In the genomic region with DNA sequence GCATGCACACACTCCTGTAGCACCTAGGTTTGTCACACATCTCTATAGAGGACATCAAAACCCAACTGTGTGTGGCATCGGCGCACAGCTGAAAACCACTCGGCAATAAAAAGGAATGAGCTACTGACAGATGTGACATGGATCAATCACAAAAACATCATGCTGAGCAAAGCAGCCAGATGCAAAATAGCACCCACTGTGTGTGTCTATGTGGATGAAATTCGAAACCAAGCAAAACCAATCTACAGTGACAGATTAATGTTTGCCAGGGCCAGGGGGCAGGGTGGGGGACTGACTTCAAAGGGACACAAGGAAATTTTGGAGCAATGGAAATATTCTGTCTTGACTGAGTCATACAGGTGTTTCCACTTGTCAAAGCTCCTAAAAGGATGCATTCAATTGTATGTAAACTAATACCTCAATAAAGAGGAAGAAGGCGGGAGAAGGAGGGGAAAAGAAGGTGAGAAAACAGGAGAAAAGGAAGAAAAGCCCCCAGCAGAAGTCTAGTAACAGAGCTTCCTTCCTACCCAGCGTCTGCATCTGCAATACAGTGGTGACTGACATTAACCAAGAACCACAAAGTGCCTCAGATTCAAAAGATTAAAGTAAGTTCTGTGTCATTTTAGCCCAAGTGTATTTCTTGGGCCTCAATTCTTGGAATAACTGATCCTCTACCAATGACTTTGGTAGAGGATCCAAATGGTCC, we compare ENCODE assay signal across 8 cellular contexts. TPM values are rescaled to one million over a fixed set of nuclear protein-coding genes. Genes with fewer than 3 reads are reported as not detected.
DNase-seq lines count a peak whose midpoint lies in the region; ATAC-seq and TF ChIP-seq lines count a peak whose summit lies in the region.

No MANE protein-coding gene starts in this region.

- H3K27me3 Mint-ChIP-seq in activated T-helper 1 cell treated with anti-CD3 and anti-CD28 coated beads, Interleukin-12 subunit alpha, Interleukin-12 subunit beta, Interleukin-2, Interleukin-4 antibody, amounts not matched to agents 30 ng/mL and 10 ng/mL and 1 ng/mL, durations not matched to agents 14 hours and 24 hours and 36 hours (ENCODE audit: insufficient read depth) = no peaks in the 10 kb centered on the region

- DNase-seq in NCI-H1694 treated with DMSO at 0.1 percent for 48 hours (lab: John Stamatoyannopoulos, UW) = peak; percentile 6
- DNase-seq in NCI-H1694 (lab: John Stamatoyannopoulos, UW) = no peak
- DNase-seq in Jurkat, Clone E6-1 (ENCODE audit: low read depth, low spot score) = peak; percentile 17
- DNase-seq in activated T-helper 1 cell treated with anti-CD3 and anti-CD28 coated beads, Interleukin-12 subunit alpha, Interleukin-12 subunit beta, Interleukin-2, Interleukin-4 antibody, amounts not matched to agents 30 ng/mL and 10 ng/mL and 1 ng/mL, durations not matched to agents 14 hours and 24 hours and 36 hours (ENCODE audit: low spot score) = no peak
- DNase-seq in GOT3 (lab: John Stamatoyannopoulos, UW) = no peak

- H3K27ac Mint-ChIP-seq in activated T-helper 1 cell treated with anti-CD3 and anti-CD28 coated beads, Interleukin-12 subunit alpha, Interleukin-12 subunit beta, Interleukin-2, Interleukin-4 antibody, amounts not matched to agents 30 ng/mL and 10 ng/mL and 1 ng/mL, durations not matched to agents 14 hours and 24 hours and 36 hours = peak overlapping the region; percentile 78

- peaks cover 5% of the 10 kb centered on the region for H3K36me3 ChIP-seq in neutrophil

- peaks cover 86 to 95% of the 10 kb centered on the region in 2 experiments for H3K4me1 ChIP-seq in neutrophil (ENCODE audit: control insufficient read depth in 1 of 2, insufficient read depth in 1 of 2, low read depth in 1 of 2, low read length in 1 of 2)

- no peaks in the 10 kb centered on the region for H3K9me3 ChIP-seq in neutrophil

- no peak overlapping the region for H3K4me3 Mint-ChIP-seq in activated T-helper 1 cell treated with anti-CD3 and anti-CD28 coated beads, Interleukin-12 subunit alpha, Interleukin-12 subunit beta, Interleukin-2, Interleukin-4 antibody, amounts not matched to agents 30 ng/mL and 10 ng/mL and 1 ng/mL, durations not matched to agents 14 hours and 24 hours and 36 hours

- no peaks in the 10 kb centered on the region for H3K9me3 Mint-ChIP-seq in activated T-helper 1 cell treated with anti-CD3 and anti-CD28 coated beads, Interleukin-12 subunit alpha, Interleukin-12 subunit beta, Interleukin-2, Interleukin-4 antibody, amounts not matched to agents 30 ng/mL and 10 ng/mL and 1 ng/mL, durations not matched to agents 14 hours and 24 hours and 36 hours

- H3K27ac ChIP-seq in neutrophil = peak overlapping the region; percentile 98

- peaks cover 9% of the 10 kb centered on the region for H3K36me3 Mint-ChIP-seq in activated T-helper 1 cell treated with anti-CD3 and anti-CD28 coated beads, Interleukin-12 subunit alpha, Interleukin-12 subunit beta, Interleukin-2, Interleukin-4 antibody, amounts not matched to agents 30 ng/mL and 10 ng/mL and 1 ng/mL, durations not matched to agents 14 hours and 24 hours and 36 hours (ENCODE audit: low read depth)

- no peak overlapping the region for H3K4me3 ChIP-seq in Jurkat, Clone E6-1 (ENCODE audit: low read length)
- H3K4me3 ChIP-seq in neutrophil (ENCODE audit: low read depth in 1 of 2, low read length in 1 of 2) = no peak overlapping the region

- no peak for TF ChIP-seq CTCF in neutrophil (IDR thresholded peaks at IDR 0.05)

- peaks cover 44% of the 10 kb centered on the region for H3K4me1 Mint-ChIP-seq in activated T-helper 1 cell treated with anti-CD3 and anti-CD28 coated beads, Interleukin-12 subunit alpha, Interleukin-12 subunit beta, Interleukin-2, Interleukin-4 antibody, amounts not matched to agents 30 ng/mL and 10 ng/mL and 1 ng/mL, durations not matched to agents 14 hours and 24 hours and 36 hours (ENCODE audit: low read depth)

- intact Hi-C loops in activated T-helper 1 cell treated with anti-CD3 and anti-CD28 coated beads, Interleukin-12 subunit alpha, Interleukin-12 subunit beta, Interleukin-2, Interleukin-4 antibody, amounts not matched to agents 30 ng/mL and 10 ng/mL and 1 ng/mL, durations not matched to agents 14 hours and 24 hours and 36 hours (cut with micrococcal nuclease) = loop anchor here (1.0 to 2.0 kb wide), 4 partner anchors 32 to 102 kb away; no protein-coding TSS in a partner anchor

- H3K27me3 ChIP-seq in neutrophil = no peaks in the 10 kb centered on the region

- no peak for ATAC-seq in GM19455 (IDR thresholded peaks at IDR 0.05; ENCODE audit: unreplicated experiment)
- ATAC-seq in HG03039 (IDR thresholded peaks at IDR 0.05; ENCODE audit: unreplicated experiment) = no peak

RNA-seq across cellular contexts. Expression of gene PACSIN2, which starts 49.8 kb away (rescaled TPM):
- polyA plus RNA-seq in Jurkat, Clone E6-1 (2012; ENCODE audit: insufficient read depth, insufficient read length) = 50.2 TPM
- 30.5 and 31.7 TPM in 2 replicates for total RNA-seq in activated T-helper 1 cell treated with anti-CD3 and anti-CD28 coated beads, Interleukin-12 subunit alpha, Interleukin-12 subunit beta, Interleukin-2, Interleukin-4 antibody, amounts not matched to agents 30 ng/mL and 10 ng/mL and 1 ng/mL, durations not matched to agents 14 hours and 24 hours and 36 hours

Comparison
In these comparisons a context has a peak if more than half of its experiments do, and no peak if none do; other contexts are left out.
1. DNase-seq: peak in NCI-H1694 treated with DMSO at 0.1 percent for 48 hours (single experiment) and Jurkat, Clone E6-1 (single experiment); none in NCI-H1694 (single experiment), activated T-helper 1 cell treated with anti-CD3 and anti-CD28 coated beads, Interleukin-12 subunit alpha, Interleukin-12 subunit beta, Interleukin-2, Interleukin-4 antibody, amounts not matched to agents 30 ng/mL and 10 ng/mL and 1 ng/mL, durations not matched to agents 14 hours and 24 hours and 36 hours (single experiment) and GOT3 (single experiment).